ENCODE assay signal across 17 cellular contexts in genomic region chr17:70159980-70160379, GRCh38. TPM values are rescaled to one million over a fixed set of nuclear protein-coding genes. Genes with fewer than 3 reads are reported as not detected.
A peak's percentile ranks its signal among the peaks of the same experiment; 100 is the strongest.
DNase-seq lines count a peak whose midpoint lies in the region; ATAC-seq, FAIRE-seq and TF ChIP-seq lines count a peak whose summit lies in the region.
"Had no signal": no experiment of that assay in that cellular context is flagged by ENCODE, and none has a peak within 500 bp of the region (broad histone marks: within the 10 kb centered on the region; RNA-seq: fewer than 3 reads in every experiment).

No MANE protein-coding gene starts in this region.

- TF ChIP-seq EP300 in SK-N-SH (IDR thresholded peaks at IDR 0.05; ENCODE audit: borderline replicate concordance in 1 of 2, low read depth in 1 of 2, low read length in 1 of 2): no peak; a peak in 1 of 4 replicates

- no TSS peak for BruUV-seq in PC-3 (replicated peaks; lab: Mats Ljungman, UMichigan)
- no TSS peak for BruUV-seq in endothelial cell of umbilical vein (replicated peaks; lab: Mats Ljungman, UMichigan)

- H3K9me2 ChIP-seq in SK-N-SH: no peaks in the 10 kb centered on the region
- no peaks in the 10 kb centered on the region for H3K9me2 ChIP-seq in PC-3 (replicated peaks; ENCODE audit: low read length)

- TF ChIP-seq RAD21 in SK-N-SH (IDR thresholded peaks at IDR 0.05; ENCODE audit: low read length): no peak

- no peak for TF ChIP-seq POLR2A in endothelial cell of umbilical vein (IDR thresholded peaks at IDR 0.05; ENCODE audit: low read depth, low read length)

- no peaks in the 10 kb centered on the region for H3K27me3 ChIP-seq in SK-N-SH (ENCODE audit: insufficient read depth)
- no peaks in the 10 kb centered on the region for H3K27me3 ChIP-seq in PC-3 (ENCODE audit: low read length)
- H3K27me3 ChIP-seq in endothelial cell of umbilical vein (ENCODE audit: control insufficient read depth in 2 of 2, insufficient read depth in 2 of 2, low read length in 2 of 2): no peaks in the 10 kb centered on the region
- H3K27me3 ChIP-seq: BLaER1 had no signal

- H4K20me1 ChIP-seq in SK-N-SH (ENCODE audit: insufficient read depth) (no peaks in the 10 kb centered on the region), PC-3 (ENCODE audit: low read length) (no peaks in the 10 kb centered on the region), endothelial cell of umbilical vein (replicated peaks; ENCODE audit: control insufficient read depth, extremely low read depth, insufficient read depth, low read length) (no peaks in the 10 kb centered on the region)
- H4K20me1 ChIP-seq: BLaER1 had no signal

- POLR2A ChIA-PET in SK-N-SH (lab: Yijun Ruan, JAX): no interaction called here
- POLR2A ChIA-PET in PC-3 (lab: Charles Lee; ENCODE audit: unreplicated experiment): interaction anchor here (0.6 kb wide), 1 partner anchor 575 kb away, joined by 4 read pairs; no protein-coding TSS in a partner anchor
- POLR2A ChIA-PET in endothelial cell of umbilical vein (lab: Charles Lee): interaction anchor here (0.9 to 2.1 kb wide), 5 partner anchors 9 to 286 kb away, joined by 3 to 10 read pairs (median 4); no protein-coding TSS in a partner anchor

- H2AFZ ChIP-seq in SK-N-SH (ENCODE audit: low read depth) (no peak overlapping the region), PC-3 (ENCODE audit: low read length) (no peak overlapping the region), endothelial cell of umbilical vein (ENCODE audit: low read depth, low read length) (no peak overlapping the region)
- H2AFZ ChIP-seq: GM23338 had no signal

- WGBS in SK-N-SH (ENCODE audit: low lambda C conversion rate): 36% methylated on average over 2 of the region's 2 CpGs

- DNase-seq in SK-N-SH: no peak
- peak; percentile 83 for DNase-seq in PC-3
- DNase-seq in endothelial cell of umbilical vein (ENCODE audit: low read depth, low spot score): peak; percentile 81
- peak; percentile 42 for DNase-seq in iris pigment epithelial cell (ENCODE audit: low read depth)
- no peak for DNase-seq in central memory CD4-positive, alpha-beta T cell
- DNase-seq: AML-193; CD8-positive, alpha-beta memory T cell; DMS53; H7 had no signal

- intact Hi-C loops in PC-3 (cut with micrococcal nuclease) (loop anchor here (5.0 to 10.0 kb wide), 2 partner anchors 383 to 835 kb away; partner anchors contain the start of gene ABCA5), endothelial cell of umbilical vein (cut with micrococcal nuclease) (loop anchor here (2.0 kb wide), 1 partner anchor 561 kb away; no protein-coding TSS in a partner anchor)

- no peak overlapping the region for H3K4me3 ChIP-seq in SK-N-SH (ENCODE audit: low read depth in 2 of 2, low read length in 1 of 2)
- H3K4me3 ChIP-seq in PC-3 (ENCODE audit: low read length): no peak overlapping the region
- peak overlapping the region in 2 of 3 experiments; percentile 1 to 77 for H3K4me3 ChIP-seq in endothelial cell of umbilical vein (replicated peaks in 1 of 3; ENCODE audit: insufficient read depth in 1 of 3, low read depth in 1 of 3, low read length in 3 of 3)
- H3K4me3 ChIP-seq: BLaER1, GM23338 had no signal

- TF ChIP-seq CTCF in SK-N-SH (IDR thresholded peaks at IDR 0.05): no peak
- TF ChIP-seq CTCF in PC-3 (conservative IDR thresholded peaks at IDR 0.05; ENCODE audit: low read depth, low read length): no peak
- TF ChIP-seq CTCF in endothelial cell of umbilical vein (IDR thresholded peaks at IDR 0.05; ENCODE audit: extremely low read depth in 1 of 2, insufficient read depth in 1 of 2, low read depth in 1 of 2, low read length in 2 of 2): no peak

- H3K79me2 ChIP-seq in SK-N-SH (ENCODE audit: insufficient read depth): no peaks in the 10 kb centered on the region
- no peaks in the 10 kb centered on the region for H3K79me2 ChIP-seq in PC-3 (ENCODE audit: low read length)
- no peaks in the 10 kb centered on the region for H3K79me2 ChIP-seq in endothelial cell of umbilical vein (ENCODE audit: control insufficient read depth, insufficient read depth, low read length)

- H3K4me2 ChIP-seq in SK-N-SH (peak overlapping the region; percentile 3; the same call in 1 of the 2 replicates), PC-3 (ENCODE audit: low read length) (peak overlapping the region; percentile 24), endothelial cell of umbilical vein (ENCODE audit: insufficient read depth, low read length) (peak overlapping the region; percentile 97)
- H3K4me2 ChIP-seq: BLaER1, GM23338 had no signal

- peaks cover 3 to 14% of the 10 kb centered on the region in 2 experiments; a peak in 3 of 4 replicates for H3K4me1 ChIP-seq in SK-N-SH (ENCODE audit: control insufficient read depth in 1 of 2, insufficient read depth in 2 of 2, low read depth in 1 of 2, low read length in 1 of 2)
- peaks cover 17% of the 10 kb centered on the region for H3K4me1 ChIP-seq in PC-3 (ENCODE audit: insufficient read depth, low read length)
- H3K4me1 ChIP-seq in endothelial cell of umbilical vein (ENCODE audit: control insufficient read depth, extremely low read depth, insufficient read depth, low read length): peaks cover 44% of the 10 kb centered on the region
- H3K4me1 ChIP-seq: BLaER1 had no signal

- H3K9me3 ChIP-seq in SK-N-SH: no peaks in the 10 kb centered on the region
- H3K9me3 ChIP-seq in PC-3 (ENCODE audit: low read length): no peaks in the 10 kb centered on the region
- H3K9me3 ChIP-seq in endothelial cell of umbilical vein (replicated peaks; ENCODE audit: control insufficient read depth, insufficient read depth, low read length): no peaks in the 10 kb centered on the region
- H3K9me3 ChIP-seq: BLaER1 had no signal

- no peaks in the 10 kb centered on the region for H3K9me1 ChIP-seq in endothelial cell of umbilical vein (replicated peaks; ENCODE audit: control insufficient read depth, extremely low read depth, insufficient read depth, low read length)

- no peak overlapping the region for H3K9ac ChIP-seq in SK-N-SH
- no peak overlapping the region for H3K9ac ChIP-seq in PC-3 (ENCODE audit: low read length)
- peak overlapping the region; percentile 99 for H3K9ac ChIP-seq in endothelial cell of umbilical vein (replicated peaks; ENCODE audit: extremely low read depth, insufficient read depth, low read length)
- H3K9ac ChIP-seq: BLaER1 had no signal

- H3K27ac ChIP-seq in SK-N-SH (ENCODE audit: low read depth in 2 of 2, low read length in 1 of 2): no peak overlapping the region
- H3K27ac ChIP-seq in PC-3 (ENCODE audit: low read length): no peak overlapping the region
- peak overlapping the region; percentile 100 for H3K27ac ChIP-seq in endothelial cell of umbilical vein (ENCODE audit: insufficient read depth, low read depth, low read length)
- H3K27ac ChIP-seq: 22Rv1, BLaER1 had no signal

- CTCF ChIA-PET in SK-N-SH (lab: Yijun Ruan, JAX): interaction anchor here (0.9 to 5.1 kb wide), 4 partner anchors 8 to 551 kb away, joined by 3 to 32 read pairs (median 9); partner anchors contain the start of gene KCNJ2
- CTCF ChIA-PET in PC-3 (lab: Charles Lee): interaction anchor here (0.6 kb wide), 5 partner anchors 11 to 553 kb away, joined by 3 to 12 read pairs (median 4); no protein-coding TSS in a partner anchor
- CTCF ChIA-PET in endothelial cell of umbilical vein (lab: Charles Lee): interaction anchor here (0.6 to 3.9 kb wide), 16 partner anchors 8 to 693 kb away, joined by 3 to 37 read pairs (median 4); partner anchors contain the start of gene KCNJ2

- no peak for FAIRE-seq in endothelial cell of umbilical vein (lab: Jason Lieb, UNC)
- FAIRE-seq: HepG2, HTR-8/SVneo had no signal

- no peaks in the 10 kb centered on the region for H3K36me3 ChIP-seq in SK-N-SH (replicated peaks in 1 of 2; ENCODE audit: control insufficient read depth in 1 of 2, insufficient read depth in 2 of 2, low read length in 1 of 2)
- no peaks in the 10 kb centered on the region for H3K36me3 ChIP-seq in PC-3 (ENCODE audit: low read depth, low read length)
- H3K36me3 ChIP-seq in endothelial cell of umbilical vein (ENCODE audit: control insufficient read depth in 2 of 2, extremely low read depth in 1 of 2, insufficient read depth in 2 of 2, low read length in 2 of 2): no peaks in the 10 kb centered on the region
- H3K36me3 ChIP-seq: BLaER1 had no signal

- dilution Hi-C loops in endothelial cell of umbilical vein (cut with MboI; ENCODE audit: extremely low pct_ligation_motif_present, low sequenced_read_pairs): no loop called here

- H3F3A ChIP-seq in SK-N-SH (replicated peaks; ENCODE audit: insufficient read depth) (no peaks in the 10 kb centered on the region), PC-3 (ENCODE audit: low read length, unreplicated experiment) (no peaks in the 10 kb centered on the region)

- ATAC-seq in SK-N-SH treated with all-trans-retinoic acid at 6 μM for 48 hours (no peak), PC-3 (peak; percentile 86), GM19351 (IDR thresholded peaks at IDR 0.05; ENCODE audit: unreplicated experiment) (no peak), HG03571 (IDR thresholded peaks at IDR 0.05; ENCODE audit: unreplicated experiment) (no peak)
- ATAC-seq: GM23338, HepG2 had no signal

TF ChIP-seq in SK-N-SH, 30 proteins besides CTCF, POLR2A, EP300 and RAD21 (continues in another document):
- 0 out of 2 replicates have a peak, but pooled peaks have one; percentile 37 for TF ChIP-seq JUND (IDR thresholded peaks at IDR 0.05)
- peak; percentile 40; the same call in 1 of the 2 replicates for TF ChIP-seq FOSL2 (IDR thresholded peaks at IDR 0.05; ENCODE audit: borderline replicate concordance, low read depth)

TF ChIP-seq in SK-N-SH treated with all-trans-retinoic acid at 6 μM for 48 hours, 23 proteins besides CTCF, POLR2A, EP300 and RAD21 (continues in another document):
- TF ChIP-seq ARNTL (CRISPR knock-in tag; IDR thresholded peaks at IDR 0.05; ENCODE audit: borderline replicate concordance, low read depth): no peak
- TF ChIP-seq ZFP30 (CRISPR knock-in tag; IDR thresholded peaks at IDR 0.05): no peak
- no peak for TF ChIP-seq CSDC2 (CRISPR knock-in tag; IDR thresholded peaks at IDR 0.05)

TF ChIP-seq in endothelial cell of umbilical vein, 7 proteins besides CTCF, POLR2A, EP300 and RAD21 (continues in another document):
- TF ChIP-seq POLR2AphosphoS5 (IDR thresholded peaks at IDR 0.05; ENCODE audit: insufficient read depth, low read depth, low read length): peak; percentile 25

RNA-seq across cellular contexts. Expression of gene KCNJ2, which starts 9.4 kb away (rescaled TPM):
- polyA plus RNA-seq in SK-N-SH (2012; rRNA removed): 0.18 and 0.21 TPM in 2 replicates
- 0.20 and 0.22 TPM in 2 replicates for polyA plus RNA-seq in SK-N-SH (2012; cell fraction: cytosol; rRNA removed)
- polyA plus RNA-seq in SK-N-SH (2012; cell fraction: nucleus; rRNA removed): 0.08 and 0.25 TPM in 2 replicates
- total RNA-seq in PC-3 (2014; rRNA removed): 0.36 TPM in 1 of 2 replicates, not detected in the other
- 11.5 and 15.5 TPM in 2 replicates for total RNA-seq in endothelial cell of umbilical vein
- polyA plus RNA-seq in endothelial cell of umbilical vein: 3.7 and 8.3 TPM in 2 replicates
- 6.7 and 7.0 TPM in 2 replicates for polyA plus RNA-seq in endothelial cell of umbilical vein (2011; cell fraction: cytosol; rRNA removed)
- 18.4 and 24.3 TPM in 2 replicates for polyA plus RNA-seq in endothelial cell of umbilical vein (2011; cell fraction: nucleus; rRNA removed)
- polyA plus RNA-seq in endothelial cell of umbilical vein (2012): 16.3 and 19.9 TPM in 2 replicates
- 55.7 and 80.0 TPM in 2 replicates for polyA minus RNA-seq in endothelial cell of umbilical vein
- 0.31 TPM for polyA minus RNA-seq in endothelial cell of umbilical vein (2011; cell fraction: cytosol; rRNA and poly(A)+ RNA removed)
- 34.9 and 53.2 TPM in 2 replicates for polyA minus RNA-seq in endothelial cell of umbilical vein (2011; cell fraction: nucleus; rRNA and poly(A)+ RNA removed)
- total RNA-seq: CD8-positive, alpha-beta memory T cell; HepG2 had no signal
- polyA plus RNA-seq: CD8-positive, alpha-beta memory T cell; HepG2 had no signal

Comparison
In these comparisons a context has a peak if more than half of its experiments do, and no peak if none do; other contexts are left out.
1. DNase-seq: peak in PC-3 (single experiment), endothelial cell of umbilical vein (single experiment) and iris pigment epithelial cell (single experiment); none in SK-N-SH (single experiment) and central memory CD4-positive, alpha-beta T cell (single experiment).
2. H3K4me2 ChIP-seq: peak in every context shown above with its lines; median percentile 97 in endothelial cell of umbilical vein; 24 in PC-3; 3 in SK-N-SH.
3. H3K4me3 ChIP-seq: peak in endothelial cell of umbilical vein (2 of 3); none in SK-N-SH (0 of 2) and PC-3 (single experiment).